ENCODE assay signal across 8 cellular contexts in the genomic region with DNA sequence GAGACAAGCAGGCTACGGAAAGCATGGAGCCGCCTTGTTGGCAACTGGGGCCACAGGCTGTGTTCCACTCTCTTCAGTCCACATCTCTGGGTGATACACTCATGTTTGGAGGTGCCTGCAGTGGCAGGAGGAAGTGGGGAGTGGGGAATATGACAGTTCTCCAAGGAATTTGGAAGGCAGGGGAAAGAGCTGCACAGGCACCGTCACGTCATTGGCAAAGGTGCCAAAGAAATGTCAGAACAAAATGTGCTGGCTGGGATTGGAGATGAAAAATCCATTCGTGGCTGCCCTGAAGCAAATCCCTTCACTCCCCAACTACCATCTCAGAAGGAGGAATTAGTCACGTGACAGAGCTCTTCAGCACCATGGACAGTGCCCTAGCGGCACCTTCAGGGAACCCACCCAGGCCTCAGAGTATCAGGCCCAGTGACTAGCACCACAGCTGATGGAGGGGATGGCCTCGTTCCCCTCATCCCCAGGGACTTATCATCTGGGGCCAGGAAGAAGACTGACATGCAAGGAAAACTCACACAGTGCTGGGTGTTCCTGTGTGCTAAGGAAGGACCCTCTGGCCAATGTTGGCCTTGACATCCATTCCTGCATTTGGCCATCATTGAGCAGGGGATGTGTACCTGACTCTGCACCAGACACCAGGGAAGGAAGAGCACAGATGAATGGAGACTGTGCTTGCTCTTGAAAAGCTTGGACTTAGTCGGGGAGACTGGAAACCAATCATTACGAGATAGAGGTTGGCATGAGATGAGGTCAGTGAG. TPM values are rescaled to one million over a fixed set of nuclear protein-coding genes. Genes with fewer than 3 reads are reported as not detected.
DNase-seq lines count a peak whose midpoint lies in the region; ATAC-seq, FAIRE-seq and TF ChIP-seq lines count a peak whose summit lies in the region.

No MANE protein-coding gene starts in this region.

- H3K27ac Mint-ChIP-seq in MCF 10A (ENCODE audit: low read depth, unreplicated experiment): no peak overlapping the region

- no peak overlapping the region for H3K4me3 ChIP-seq in left lung

- H3K4me1 Mint-ChIP-seq in MCF 10A (ENCODE audit: insufficient read depth, unreplicated experiment): peaks cover 42% of the 10 kb centered on the region

- CTCF ChIA-PET in MCF 10A (lab: Yijun Ruan, JAX): interaction anchor here (0.6 to 22.3 kb wide), 16 partner anchors 7 to 495 kb away, joined by 3 to 1181 read pairs (median 3); no protein-coding TSS in a partner anchor

- DNase-seq in GM12891 (ENCODE audit: insufficient read length, low spot score) (no peak), NOMO-1 treated with DMSO at 0.1 percent for 48 hours (lab: John Stamatoyannopoulos, UW; ENCODE audit: unreplicated experiment) (peak; percentile 60), MCF 10A (ENCODE audit: unreplicated experiment) (peak; percentile 80), left lung (no peak)

- H3K9me3 ChIP-seq in left lung: no peaks in the 10 kb centered on the region

- H3K27ac ChIP-seq in left lung: no peak overlapping the region

- H3K4me1 ChIP-seq in left lung: peaks cover 0 to 11% of the 10 kb centered on the region in 2 donors

- no peak for TF ChIP-seq CTCF in MCF 10A (IDR thresholded peaks at IDR 0.05; ENCODE audit: unreplicated experiment)
- TF ChIP-seq CTCF in left lung (IDR thresholded peaks at IDR 0.05): no peak

- ATAC-seq in left lung (peak; percentile 67), GM18868 (IDR thresholded peaks at IDR 0.05; ENCODE audit: unreplicated experiment) (no peak), GM21825 (IDR thresholded peaks at IDR 0.05; ENCODE audit: unreplicated experiment) (no peak), GM18858 (IDR thresholded peaks at IDR 0.05; ENCODE audit: unreplicated experiment) (no peak), GM19035 (IDR thresholded peaks at IDR 0.05; ENCODE audit: unreplicated experiment) (no peak)

- H3K4me3 Mint-ChIP-seq in MCF 10A (ENCODE audit: unreplicated experiment): no peak overlapping the region

- peaks cover 12% of the 10 kb centered on the region for H3K36me3 Mint-ChIP-seq in MCF 10A (ENCODE audit: insufficient read depth, unreplicated experiment)

- H3K9me3 Mint-ChIP-seq in MCF 10A (ENCODE audit: unreplicated experiment): peaks cover 8% of the 10 kb centered on the region

- intact Hi-C loops in MCF 10A (cut with micrococcal nuclease): loop anchor here (1.0 to 5.0 kb wide), 2 partner anchors 9 to 484 kb away; no protein-coding TSS in a partner anchor
- intact Hi-C loops in left lung (cut with DNase I): no loop called here

- peak; percentile 13 for FAIRE-seq in GM12891 (lab: Jason Lieb, UNC)

- peaks cover 0 to 5% of the 10 kb centered on the region in 2 donors for H3K27me3 ChIP-seq in left lung

- TF ChIP-seq POLR2A in GM12891 (IDR thresholded peaks at IDR 0.05; ENCODE audit: low read depth, low read length): no peak

- H3K36me3 ChIP-seq in left lung: no peaks in the 10 kb centered on the region

- H3K27me3 Mint-ChIP-seq in MCF 10A (ENCODE audit: insufficient read depth, unreplicated experiment): no peaks in the 10 kb centered on the region

- POLR2A ChIA-PET in MCF 10A (lab: Yijun Ruan, JAX): interaction anchor here (0.6 to 3.0 kb wide), 18 partner anchors 9 to 707 kb away, joined by 3 to 17 read pairs (median 4); partner anchors contain the start of genes SLC35C1 and TP53I11

- BruUV-seq in MCF 10A (replicated peaks; lab: Mats Ljungman, UMichigan): no TSS peak

TF ChIP-seq in GM12891, 5 proteins besides CTCF, POLR2A, EP300 and RAD21:
- no peak for TF ChIP-seq PAX5 (IDR thresholded peaks at IDR 0.05; ENCODE audit: insufficient read depth, low read length, severe bottlenecking)
- TF ChIP-seq TAF1 (IDR thresholded peaks at IDR 0.05; ENCODE audit: low read depth, low read length): no peak
- TF ChIP-seq POU2F2 (IDR thresholded peaks at IDR 0.05; ENCODE audit: low read depth, low read length): no peak
- TF ChIP-seq POLR2AphosphoS5 (IDR thresholded peaks at IDR 0.05; ENCODE audit: low read depth, low read length): no peak
- TF ChIP-seq SPI1 (IDR thresholded peaks at IDR 0.05; ENCODE audit: low read depth, low read length): no peak

RNA-seq across cellular contexts. Expression of gene PRDM11, which starts 48.5 kb away (rescaled TPM):
- polyA plus RNA-seq in GM12891 (2012; ENCODE audit: low read depth, missing spikeins): 0.94 TPM
- total RNA-seq in MCF 10A (2022) (4.0 and 4.9 TPM in 2 replicates), left lung (10 to 100 TPM; 13.6 to 13.8 TPM)

Comparison
In these comparisons a context has a peak if more than half of its experiments do, and no peak if none do; other contexts are left out.
1. DNase-seq: peak in NOMO-1 treated with DMSO at 0.1 percent for 48 hours (single experiment) and MCF 10A (single experiment); none in GM12891 (single experiment) and left lung (0 of 2).